Comparison of ENCODE assay signal across 1 cellular context in genomic region chr3:58008140-58009025, GRCh38.
TF ChIP-seq lines count a peak whose summit lies in the region.

A gene with protein sequence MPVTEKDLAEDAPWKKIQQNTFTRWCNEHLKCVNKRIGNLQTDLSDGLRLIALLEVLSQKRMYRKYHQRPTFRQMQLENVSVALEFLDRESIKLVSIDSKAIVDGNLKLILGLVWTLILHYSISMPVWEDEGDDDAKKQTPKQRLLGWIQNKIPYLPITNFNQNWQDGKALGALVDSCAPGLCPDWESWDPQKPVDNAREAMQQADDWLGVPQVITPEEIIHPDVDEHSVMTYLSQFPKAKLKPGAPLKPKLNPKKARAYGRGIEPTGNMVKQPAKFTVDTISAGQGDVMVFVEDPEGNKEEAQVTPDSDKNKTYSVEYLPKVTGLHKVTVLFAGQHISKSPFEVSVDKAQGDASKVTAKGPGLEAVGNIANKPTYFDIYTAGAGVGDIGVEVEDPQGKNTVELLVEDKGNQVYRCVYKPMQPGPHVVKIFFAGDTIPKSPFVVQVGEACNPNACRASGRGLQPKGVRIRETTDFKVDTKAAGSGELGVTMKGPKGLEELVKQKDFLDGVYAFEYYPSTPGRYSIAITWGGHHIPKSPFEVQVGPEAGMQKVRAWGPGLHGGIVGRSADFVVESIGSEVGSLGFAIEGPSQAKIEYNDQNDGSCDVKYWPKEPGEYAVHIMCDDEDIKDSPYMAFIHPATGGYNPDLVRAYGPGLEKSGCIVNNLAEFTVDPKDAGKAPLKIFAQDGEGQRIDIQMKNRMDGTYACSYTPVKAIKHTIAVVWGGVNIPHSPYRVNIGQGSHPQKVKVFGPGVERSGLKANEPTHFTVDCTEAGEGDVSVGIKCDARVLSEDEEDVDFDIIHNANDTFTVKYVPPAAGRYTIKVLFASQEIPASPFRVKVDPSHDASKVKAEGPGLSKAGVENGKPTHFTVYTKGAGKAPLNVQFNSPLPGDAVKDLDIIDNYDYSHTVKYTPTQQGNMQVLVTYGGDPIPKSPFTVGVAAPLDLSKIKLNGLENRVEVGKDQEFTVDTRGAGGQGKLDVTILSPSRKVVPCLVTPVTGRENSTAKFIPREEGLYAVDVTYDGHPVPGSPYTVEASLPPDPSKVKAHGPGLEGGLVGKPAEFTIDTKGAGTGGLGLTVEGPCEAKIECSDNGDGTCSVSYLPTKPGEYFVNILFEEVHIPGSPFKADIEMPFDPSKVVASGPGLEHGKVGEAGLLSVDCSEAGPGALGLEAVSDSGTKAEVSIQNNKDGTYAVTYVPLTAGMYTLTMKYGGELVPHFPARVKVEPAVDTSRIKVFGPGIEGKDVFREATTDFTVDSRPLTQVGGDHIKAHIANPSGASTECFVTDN (N-terminal part only) (plus strand): TSS chr3:58008422. CDS start chr3:58008565, 143 bp downstream.

TF ChIP-seq in HepG2, 621 proteins besides CTCF, POLR2A, EP300 and RAD21 (continued from another document and continues in another):
- TF ChIP-seq SP140L (CRISPR knock-in tag; IDR thresholded peaks at IDR 0.05; ENCODE audit: borderline replicate concordance) = no peak; the same call in 1 of the 2 replicates
- TF ChIP-seq ZNF251 (CRISPR knock-in tag; IDR thresholded peaks at IDR 0.05) = peak; percentile 56; the same call in 1 of the 2 replicates
- peak; percentile 8; the same call in 1 of the 2 replicates for TF ChIP-seq SP2 (CRISPR knock-in tag; IDR thresholded peaks at IDR 0.05)
- TF ChIP-seq CREBL2 (CRISPR knock-in tag; IDR thresholded peaks at IDR 0.05; ENCODE audit: borderline replicate concordance) = 0 out of 2 replicates have a peak, but pooled peaks have one; percentile 54
- no peak for TF ChIP-seq HCFC1 (IDR thresholded peaks at IDR 0.05; ENCODE audit: low read depth, low read length)
- TF ChIP-seq ARID3A (IDR thresholded peaks at IDR 0.05; ENCODE audit: low read depth, low read length) = no peak
- no peak; the same call in 1 of the 2 replicates for TF ChIP-seq JUNB (CRISPR knock-in tag; IDR thresholded peaks at IDR 0.05; ENCODE audit: borderline replicate concordance)
- no peak for TF ChIP-seq PTBP1 (IDR thresholded peaks at IDR 0.05; ENCODE audit: low read depth, low read length, poor library complexity, severe bottlenecking)
- TF ChIP-seq ASH2L (IDR thresholded peaks at IDR 0.05; ENCODE audit: insufficient read length, low read depth, low read length) = peak; percentile 83
- TF ChIP-seq ZNF609 (CRISPR knock-in tag; IDR thresholded peaks at IDR 0.05; ENCODE audit: borderline replicate concordance) = no peak
- no peak for TF ChIP-seq CEBPG (CRISPR knock-in tag; IDR thresholded peaks at IDR 0.05)
- no peak; the same call in 1 of the 2 replicates for TF ChIP-seq ZC3H13 (CRISPR knock-in tag; IDR thresholded peaks at IDR 0.05)
- TF ChIP-seq YEATS4 (CRISPR knock-in tag; IDR thresholded peaks at IDR 0.05; ENCODE audit: borderline replicate concordance) = peak; percentile 62; the same call in 1 of the 2 replicates
- TF ChIP-seq FLYWCH1 (CRISPR knock-in tag; IDR thresholded peaks at IDR 0.05) = no peak
- no peak for TF ChIP-seq SP1 (IDR thresholded peaks at IDR 0.05)
- peak; percentile 58 for TF ChIP-seq SP1 (CRISPR knock-in tag; IDR thresholded peaks at IDR 0.05)
- TF ChIP-seq ZNF572 (CRISPR knock-in tag; IDR thresholded peaks at IDR 0.05) = peak; percentile 97
- no peak for TF ChIP-seq MAFK (conservative IDR thresholded peaks at IDR 0.05 in 1 of 2, IDR thresholded peaks at IDR 0.05 in 1 of 2; ENCODE audit: low read length in 2 of 2)
- no peak for TF ChIP-seq ATRX (CRISPR knock-in tag; IDR thresholded peaks at IDR 0.05; ENCODE audit: borderline replicate concordance)
- TF ChIP-seq, protein P1, sequence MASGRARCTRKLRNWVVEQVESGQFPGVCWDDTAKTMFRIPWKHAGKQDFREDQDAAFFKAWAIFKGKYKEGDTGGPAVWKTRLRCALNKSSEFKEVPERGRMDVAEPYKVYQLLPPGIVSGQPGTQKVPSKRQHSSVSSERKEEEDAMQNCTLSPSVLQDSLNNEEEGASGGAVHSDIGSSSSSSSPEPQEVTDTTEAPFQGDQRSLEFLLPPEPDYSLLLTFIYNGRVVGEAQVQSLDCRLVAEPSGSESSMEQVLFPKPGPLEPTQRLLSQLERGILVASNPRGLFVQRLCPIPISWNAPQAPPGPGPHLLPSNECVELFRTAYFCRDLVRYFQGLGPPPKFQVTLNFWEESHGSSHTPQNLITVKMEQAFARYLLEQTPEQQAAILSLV (CRISPR knock-in tag; IDR thresholded peaks at IDR 0.05; ENCODE audit: borderline replicate concordance) = peak; percentile 78; the same call in 1 of the 2 replicates
- no peak for TF ChIP-seq RNF2 (conservative IDR thresholded peaks at IDR 0.05; ENCODE audit: low read depth)
- TF ChIP-seq HMG20A (CRISPR knock-in tag; IDR thresholded peaks at IDR 0.05; ENCODE audit: borderline replicate concordance) = no peak
- TF ChIP-seq ZNF589 (CRISPR knock-in tag; conservative IDR thresholded peaks at IDR 0.05) = no peak
- TF ChIP-seq, protein P2, sequence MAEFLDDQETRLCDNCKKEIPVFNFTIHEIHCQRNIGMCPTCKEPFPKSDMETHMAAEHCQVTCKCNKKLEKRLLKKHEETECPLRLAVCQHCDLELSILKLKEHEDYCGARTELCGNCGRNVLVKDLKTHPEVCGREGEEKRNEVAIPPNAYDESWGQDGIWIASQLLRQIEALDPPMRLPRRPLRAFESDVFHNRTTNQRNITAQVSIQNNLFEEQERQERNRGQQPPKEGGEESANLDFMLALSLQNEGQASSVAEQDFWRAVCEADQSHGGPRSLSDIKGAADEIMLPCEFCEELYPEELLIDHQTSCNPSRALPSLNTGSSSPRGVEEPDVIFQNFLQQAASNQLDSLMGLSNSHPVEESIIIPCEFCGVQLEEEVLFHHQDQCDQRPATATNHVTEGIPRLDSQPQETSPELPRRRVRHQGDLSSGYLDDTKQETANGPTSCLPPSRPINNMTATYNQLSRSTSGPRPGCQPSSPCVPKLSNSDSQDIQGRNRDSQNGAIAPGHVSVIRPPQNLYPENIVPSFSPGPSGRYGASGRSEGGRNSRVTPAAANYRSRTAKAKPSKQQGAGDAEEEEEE (CRISPR knock-in tag; IDR thresholded peaks at IDR 0.05; ENCODE audit: borderline replicate concordance) = no peak
- TF ChIP-seq, protein P3, sequence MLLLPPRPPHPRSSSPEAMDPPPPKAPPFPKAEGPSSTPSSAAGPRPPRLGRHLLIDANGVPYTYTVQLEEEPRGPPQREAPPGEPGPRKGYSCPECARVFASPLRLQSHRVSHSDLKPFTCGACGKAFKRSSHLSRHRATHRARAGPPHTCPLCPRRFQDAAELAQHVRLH (CRISPR knock-in tag; IDR thresholded peaks at IDR 0.05; ENCODE audit: borderline replicate concordance, low read depth) = no peak; the same call in 1 of the 2 replicates
- TF ChIP-seq, protein P4, sequence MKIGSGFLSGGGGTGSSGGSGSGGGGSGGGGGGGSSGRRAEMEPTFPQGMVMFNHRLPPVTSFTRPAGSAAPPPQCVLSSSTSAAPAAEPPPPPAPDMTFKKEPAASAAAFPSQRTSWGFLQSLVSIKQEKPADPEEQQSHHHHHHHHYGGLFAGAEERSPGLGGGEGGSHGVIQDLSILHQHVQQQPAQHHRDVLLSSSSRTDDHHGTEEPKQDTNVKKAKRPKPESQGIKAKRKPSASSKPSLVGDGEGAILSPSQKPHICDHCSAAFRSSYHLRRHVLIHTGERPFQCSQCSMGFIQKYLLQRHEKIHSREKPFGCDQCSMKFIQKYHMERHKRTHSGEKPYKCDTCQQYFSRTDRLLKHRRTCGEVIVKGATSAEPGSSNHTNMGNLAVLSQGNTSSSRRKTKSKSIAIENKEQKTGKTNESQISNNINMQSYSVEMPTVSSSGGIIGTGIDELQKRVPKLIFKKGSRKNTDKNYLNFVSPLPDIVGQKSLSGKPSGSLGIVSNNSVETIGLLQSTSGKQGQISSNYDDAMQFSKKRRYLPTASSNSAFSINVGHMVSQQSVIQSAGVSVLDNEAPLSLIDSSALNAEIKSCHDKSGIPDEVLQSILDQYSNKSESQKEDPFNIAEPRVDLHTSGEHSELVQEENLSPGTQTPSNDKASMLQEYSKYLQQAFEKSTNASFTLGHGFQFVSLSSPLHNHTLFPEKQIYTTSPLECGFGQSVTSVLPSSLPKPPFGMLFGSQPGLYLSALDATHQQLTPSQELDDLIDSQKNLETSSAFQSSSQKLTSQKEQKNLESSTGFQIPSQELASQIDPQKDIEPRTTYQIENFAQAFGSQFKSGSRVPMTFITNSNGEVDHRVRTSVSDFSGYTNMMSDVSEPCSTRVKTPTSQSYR (CRISPR knock-in tag; IDR thresholded peaks at IDR 0.05; ENCODE audit: borderline replicate concordance) = no peak
- no peak for TF ChIP-seq SIN3B (IDR thresholded peaks at IDR 0.05; ENCODE audit: low read length)
- no peak for TF ChIP-seq USF2 (IDR thresholded peaks at IDR 0.05; ENCODE audit: low read depth, low read length)
- no peak; the same call in 1 of the 2 replicates for TF ChIP-seq USF2 (CRISPR knock-in tag; IDR thresholded peaks at IDR 0.05; ENCODE audit: borderline replicate concordance)
- no peak for TF ChIP-seq SUZ12 (IDR thresholded peaks at IDR 0.05; ENCODE audit: low read depth, low read length)
- peak; percentile 92 for TF ChIP-seq BORCS8-MEF2B (CRISPR knock-in tag; IDR thresholded peaks at IDR 0.05)
- peak; percentile 94 for TF ChIP-seq EED (CRISPR knock-in tag; IDR thresholded peaks at IDR 0.05)
- TF ChIP-seq ZNF75D (CRISPR knock-in tag; IDR thresholded peaks at IDR 0.05; ENCODE audit: borderline replicate concordance) = peak; percentile 59; the same call in 1 of the 2 replicates
- no peak for TF ChIP-seq HNRNPH1 (optimal IDR thresholded peaks at IDR 0.05; ENCODE audit: low read depth, low read length)
- no peak for TF ChIP-seq MED8 (CRISPR knock-in tag; IDR thresholded peaks at IDR 0.05; ENCODE audit: insufficient replicate concordance)
- TF ChIP-seq ARNT2 (CRISPR knock-in tag; IDR thresholded peaks at IDR 0.05; ENCODE audit: low read depth) = peak; percentile 94
